35 cellular contexts compared by ENCODE assay signal in the genomic region with DNA sequence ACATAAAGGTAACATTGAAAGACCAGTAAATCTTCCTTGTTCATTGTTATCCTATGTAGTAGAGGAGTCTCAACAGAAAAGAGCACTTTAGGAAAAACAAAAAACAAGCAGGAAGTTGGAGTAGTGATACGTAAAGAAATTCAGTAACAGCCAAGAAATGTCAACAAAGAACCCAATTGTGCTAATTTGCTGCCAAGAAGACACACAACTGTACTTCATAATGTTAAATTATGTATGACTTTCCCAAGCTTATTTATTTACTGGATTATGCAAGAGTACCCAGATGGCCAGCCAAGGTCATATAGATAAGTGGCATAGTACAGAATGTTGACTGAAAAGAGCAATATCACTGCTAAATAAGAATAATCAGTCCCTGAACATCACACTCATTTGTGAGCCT.
A peak's percentile ranks its signal among the peaks of the same experiment; 100 is the strongest.
DNase-seq lines count a peak whose midpoint lies in the region; ATAC-seq, FAIRE-seq and TF ChIP-seq lines count a peak whose summit lies in the region.
"Had no signal": no experiment of that assay in that cellular context is flagged by ENCODE, and none has a peak within 500 bp of the region (broad histone marks: within the 10 kb centered on the region; RNA-seq: fewer than 3 reads in every experiment).

No MANE protein-coding gene starts in this region.

- H3K36me3 ChIP-seq in brain microvascular endothelial cell (replicated peaks) = no peaks in the 10 kb centered on the region
- H3K36me3 ChIP-seq: cardiac muscle cell, neutrophil, prostate gland, transverse colon had no signal

- in situ Hi-C loops in Caki2 (cut with HindIII; ENCODE audit: low pct_unique_long_range_greater_than_20kb, low sequenced_read_pairs) (no loop called here), brain microvascular endothelial cell (cut with HindIII; ENCODE audit: low pct_ligation_motif_present, low sequenced_read_pairs) (no loop called here)

- FAIRE-seq in RCC 7860 (lab: Jason Lieb, UNC) = no peak
- FAIRE-seq: A549, GM12878, K562, keratinocyte had no signal

- H3K4me3 ChIP-seq in brain microvascular endothelial cell (ENCODE audit: low read depth, low read length) = no peak overlapping the region
- H3K4me3 ChIP-seq: A549, cardiac muscle cell, coronary artery, GM12878, K562, prostate gland, transverse colon had no signal

- peak; percentile 19 for DNase-seq in Caki2 (ENCODE audit: low read depth)
- DNase-seq in brain microvascular endothelial cell = no peak
- no peak for DNase-seq in left colon
- DNase-seq in SHP77 treated with DMSO at 0.1 percent for 48 hours (lab: John Stamatoyannopoulos, UW) = no peak
- no peak for DNase-seq in NCI-H526 (lab: John Stamatoyannopoulos, UW)
- no peak for DNase-seq in RCC 7860 (ENCODE audit: low spot score)
- DNase-seq: activated CD8-positive, alpha-beta memory T cell treated with anti-CD3 and anti-CD28 coated beads, Interleukin-2, amount 50 U/mL, for 48 hours; activated CD8-positive, alpha-beta T cell treated with anti-CD3 and anti-CD28 coated beads for 36 hours; activated naive CD4-positive, alpha-beta T cell treated with anti-CD3 and anti-CD28 coated beads, Interleukin-2, amount 50 U/mL, for 16 hours; AML-193; amygdala; CD4-positive, CD25-positive, alpha-beta regulatory T cell; effector CD8-positive, alpha-beta T cell; glutamatergic neuron; NCI-H1105; NCI-H187; NCI-H2171; NCI-H510A; SIG-M5; stimulated activated CD4-positive, alpha-beta T cell treated with anti-CD3 and anti-CD28 coated beads, Interleukin-15, amount 100 ng/mL, for 24 hours; stimulated activated CD4-positive, alpha-beta T cell treated with anti-CD3 and anti-CD28 coated beads, Interleukin-4, amount 100 ng/mL, for 4 hours; SW 1271; transverse colon had no signal

- TF ChIP-seq RAD21 in Ishikawa (IDR thresholded peaks at IDR 0.05; ENCODE audit: low read depth) = no peak

- no peaks in the 10 kb centered on the region for H3K27me3 ChIP-seq in brain microvascular endothelial cell (replicated peaks)
- H3K27me3 ChIP-seq: cardiac muscle cell, neutrophil, transverse colon had no signal

- intact Hi-C loops in left colon (cut with DNase I, micrococcal nuclease) = no loop called here

- no peak for TF ChIP-seq CTCF in brain microvascular endothelial cell (IDR thresholded peaks at IDR 0.05; ENCODE audit: low read depth, low read length, missing control alignments)

- peak overlapping the region; percentile 4 for H3K27ac ChIP-seq in brain microvascular endothelial cell
- H3K27ac ChIP-seq: A549, cardiac muscle cell, coronary artery, epithelial cell of prostate, neutrophil, prostate gland, transverse colon had no signal

- no peak for TF ChIP-seq EP300 in Ishikawa (IDR thresholded peaks at IDR 0.05; ENCODE audit: borderline replicate concordance)

- ATAC-seq in left colon (peak; percentile 71), HG02840 (IDR thresholded peaks at IDR 0.05; ENCODE audit: low FRiP score, unreplicated experiment) (no peak)
- ATAC-seq: A549; activated CD8-positive, alpha-beta T cell treated with anti-CD3 and anti-CD28 coated beads for 36 hours; GM12878; HCT116; K562 had no signal

TF ChIP-seq in Ishikawa, 13 proteins besides CTCF, POLR2A, EP300 and RAD21:
- TF ChIP-seq ZBTB7A (IDR thresholded peaks at IDR 0.05; ENCODE audit: low read depth) (no peak), CEBPB (IDR thresholded peaks at IDR 0.05) (0 out of 2 replicates have a peak, but pooled peaks have one; percentile 23)
